ENCODE assay signal across 8 cellular contexts in genomic region chr19:39480337-39481228, GRCh38. TPM values are rescaled to one million over a fixed set of nuclear protein-coding genes. Genes with fewer than 3 reads are reported as not detected.
DNase-seq lines count a peak whose midpoint lies in the region; ATAC-seq and TF ChIP-seq lines count a peak whose summit lies in the region.

Gene TIMM50, plus strand, starts transcription at chr19:39480838. Its CDS starts 16 bp downstream, at chr19:39480854.

- WGBS in heart right ventricle, 2 donors = 0 to 1% methylated on average over 62 of the region's 62 CpGs
- WGBS in upper lobe of left lung, 2 donors = 0 to 2% methylated on average over 21 to 30 of the region's 62 CpGs

- peak in 1 of 4 donors; percentile 56 for TF ChIP-seq EP300 in upper lobe of left lung (IDR thresholded peaks at IDR 0.05)

- peak; percentile 96 for DNase-seq in GM13976 (ENCODE audit: low spot score)
- peak; percentile 92 for DNase-seq in NCI-H1694 treated with DMSO at 0.1 percent for 48 hours (lab: John Stamatoyannopoulos, UW)
- peak; percentile 84 for DNase-seq in amniotic epithelial cell (ENCODE audit: low read depth)
- DNase-seq in heart right ventricle = peak; percentile 97 to 98
- DNase-seq in posterior vena cava (ENCODE audit: low spot score) = peak; percentile 99
- DNase-seq in upper lobe of left lung = peak; percentile 96 to 99

- intact Hi-C loops in heart right ventricle (cut with DNase I) (loop anchor here in 3 of 10 donors (2.0 to 10.0 kb wide), 3 partner anchors 33 to 54 kb away; partner anchors contain the start of genes EID2B (in 2 of the 3) and SUPT5H (in 1 of the 3)), posterior vena cava (cut with DNase I) (no loop called here)

- peaks cover 10% of the 10 kb centered on the region for H3K36me3 Mint-ChIP-seq in T-helper 1 cell treated with Interleukin-12 subunit alpha and Interleukin-12 subunit beta and Interleukin-4 antibody, amounts not matched to agents 30 μg/mL and 1 μg/mL, for 36 hours (ENCODE audit: low read depth)

- no peaks in the 10 kb centered on the region for H3K9me3 ChIP-seq in heart right ventricle
- H3K9me3 ChIP-seq in upper lobe of left lung = no peaks in the 10 kb centered on the region

- TF ChIP-seq POLR2A in upper lobe of left lung (IDR thresholded peaks at IDR 0.05) = peak in 2 of 4 donors; percentile 44 to 75

- H3K27ac Mint-ChIP-seq in T-helper 1 cell treated with Interleukin-12 subunit alpha and Interleukin-12 subunit beta and Interleukin-4 antibody, amounts not matched to agents 30 μg/mL and 1 μg/mL, for 36 hours = peak within 1 kb of the TSS; percentile 86

- peaks cover 19% of the 10 kb centered on the region for H3K4me1 Mint-ChIP-seq in T-helper 1 cell treated with Interleukin-12 subunit alpha and Interleukin-12 subunit beta and Interleukin-4 antibody, amounts not matched to agents 30 μg/mL and 1 μg/mL, for 36 hours (ENCODE audit: low read depth)

- peaks cover 3 to 23% (median 19%) of the 10 kb centered on the region in 9 donors for H3K4me1 ChIP-seq in heart right ventricle
- peaks cover 14 to 19% (median 18%) of the 10 kb centered on the region in 4 donors for H3K4me1 ChIP-seq in upper lobe of left lung

- in situ Hi-C loops in GM13976 (cut with MboI; ENCODE audit: low sequenced_read_pairs, unreplicated experiment) = no loop called here

- H3K36me3 ChIP-seq in heart right ventricle (peaks cover 0 to 48% (median 20%) of the 10 kb centered on the region in 9 donors), upper lobe of left lung (peaks cover 0 to 33% (median 17%) of the 10 kb centered on the region in 4 donors)

- H3K4me3 Mint-ChIP-seq in T-helper 1 cell treated with Interleukin-12 subunit alpha and Interleukin-12 subunit beta and Interleukin-4 antibody, amounts not matched to agents 30 μg/mL and 1 μg/mL, for 36 hours = peak within 1 kb of the TSS; percentile 90

- H3K27me3 ChIP-seq in heart right ventricle (no peaks in the 10 kb centered on the region), upper lobe of left lung (no peaks in the 10 kb centered on the region)

- H3K27ac ChIP-seq in heart right ventricle = peak within 1 kb of the TSS; percentile 66 to 89 (median 82)
- peak within 1 kb of the TSS; percentile 82 to 85 (median 84) for H3K27ac ChIP-seq in upper lobe of left lung

- no peaks in the 10 kb centered on the region for H3K9me3 Mint-ChIP-seq in T-helper 1 cell treated with Interleukin-12 subunit alpha and Interleukin-12 subunit beta and Interleukin-4 antibody, amounts not matched to agents 30 μg/mL and 1 μg/mL, for 36 hours

- peak; percentile 7 for TF ChIP-seq CTCF in GM13976 (IDR thresholded peaks at IDR 0.05; ENCODE audit: borderline replicate concordance, control extremely low read depth, extremely low read depth, insufficient read depth, missing control alignments)
- TF ChIP-seq CTCF in heart right ventricle (IDR thresholded peaks at IDR 0.05) = no peak
- peak in 2 of 6 experiments; percentile 34 to 39 for TF ChIP-seq CTCF in upper lobe of left lung (IDR thresholded peaks at IDR 0.05)

- H3K4me3 ChIP-seq in heart right ventricle = peak within 1 kb of the TSS; percentile 71 to 100 (median 94)
- peak within 1 kb of the TSS; percentile 71 to 99 (median 83) for H3K4me3 ChIP-seq in upper lobe of left lung

- ATAC-seq in HG02884 (IDR thresholded peaks at IDR 0.05; ENCODE audit: unreplicated experiment) (peak; percentile 87), heart right ventricle (peak; percentile 97 to 99 (median 98)), upper lobe of left lung (ENCODE audit: low FRiP score in 2 of 2) (peak; percentile 97 to 99)

- no peaks in the 10 kb centered on the region for H3K27me3 Mint-ChIP-seq in T-helper 1 cell treated with Interleukin-12 subunit alpha and Interleukin-12 subunit beta and Interleukin-4 antibody, amounts not matched to agents 30 μg/mL and 1 μg/mL, for 36 hours (ENCODE audit: low read depth)

RNA-seq across cellular contexts. Expression of gene TIMM50, which starts in this region (rescaled TPM):
- 100 to 1,000 TPM in 1 of 10 donors, 10 to 100 TPM in 9; 67.3 to 111 (median 78.9) TPM for total RNA-seq in heart right ventricle
- 100 to 1,000 TPM; 104 to 160 TPM for polyA plus RNA-seq in heart right ventricle
- 10 to 100 TPM; 44.5 to 45.5 TPM for total RNA-seq in posterior vena cava
- total RNA-seq in upper lobe of left lung = 10 to 100 TPM; 47.8 to 80.9 (median 54.4) TPM

Comparison
In these comparisons a context has a peak if more than half of its experiments do, and no peak if none do; other contexts are left out.
1. Peak in every context shown above with its lines: DNase-seq, ATAC-seq, H3K4me3 ChIP-seq and H3K27ac ChIP-seq.